Comparison of ENCODE assay signal across 8 cellular contexts in genomic region chr5:133868946-133869674, GRCh38.
DNase-seq lines count a peak whose midpoint lies in the region; ATAC-seq and TF ChIP-seq lines count a peak whose summit lies in the region.

No MANE protein-coding gene starts in this region.

- no peaks in the 10 kb centered on the region for H3K9me3 Mint-ChIP-seq in central memory CD8-positive, alpha-beta T cell

- H3K27me3 Mint-ChIP-seq in central memory CD8-positive, alpha-beta T cell: peaks cover 72% of the 10 kb centered on the region

- no peak overlapping the region for H3K27ac Mint-ChIP-seq in central memory CD8-positive, alpha-beta T cell (ENCODE audit: low read depth)

- no peaks in the 10 kb centered on the region for H3K27me3 ChIP-seq in left lung

- no peaks in the 10 kb centered on the region for H3K36me3 ChIP-seq in left lung

- H3K4me1 Mint-ChIP-seq in central memory CD8-positive, alpha-beta T cell: no peaks in the 10 kb centered on the region

- DNase-seq in SIG-M5 treated with dmso at 0.1 percent for 504 hours (lab: John Stamatoyannopoulos, UW; ENCODE audit: unreplicated experiment): peak; percentile 76
- no peak for DNase-seq in SIG-M5 (lab: John Stamatoyannopoulos, UW)
- DNase-seq in NCI-H2029 (lab: John Stamatoyannopoulos, UW): peak; percentile 67
- DNase-seq in activated CD4-positive, CD25-positive, alpha-beta regulatory T cell treated with anti-CD3 and anti-CD28 coated beads, Interleukin-2, amount 50 U/mL, for 72 hours: peak; percentile 71
- peak; percentile 34 to 58 for DNase-seq in central memory CD8-positive, alpha-beta T cell (ENCODE audit: low spot score in 2 of 2)
- peak in 1 of 2 donors; percentile 58 for DNase-seq in left lung
- peak; percentile 74 to 76 for DNase-seq in stimulated activated CD4-positive, alpha-beta T cell treated with anti-CD3 and anti-CD28 coated beads, Interleukin-4, amount 100 ng/mL, for 48 hours (ENCODE audit: low read depth in 2 of 2)

- intact Hi-C loops in left lung (cut with DNase I): no loop called here

- H3K36me3 Mint-ChIP-seq in central memory CD8-positive, alpha-beta T cell (ENCODE audit: insufficient read depth): peaks cover 1% of the 10 kb centered on the region

- no peak overlapping the region for H3K4me3 Mint-ChIP-seq in central memory CD8-positive, alpha-beta T cell

- H3K4me3 ChIP-seq in left lung: no peak overlapping the region

- H3K4me1 ChIP-seq in left lung: no peaks in the 10 kb centered on the region

- no peak for ATAC-seq in central memory CD8-positive, alpha-beta T cell (replicated peaks; ENCODE audit: extremely low read depth, poor library complexity, severe bottlenecking)
- peak; percentile 90 for ATAC-seq in left lung
- ATAC-seq in HG03095 (IDR thresholded peaks at IDR 0.05; ENCODE audit: unreplicated experiment): no peak

- H3K9me3 ChIP-seq in left lung: no peaks in the 10 kb centered on the region

- TF ChIP-seq CTCF in left lung (IDR thresholded peaks at IDR 0.05): peak; percentile 45 to 59

- no peak overlapping the region for H3K27ac ChIP-seq in left lung
